In the genomic region with DNA sequence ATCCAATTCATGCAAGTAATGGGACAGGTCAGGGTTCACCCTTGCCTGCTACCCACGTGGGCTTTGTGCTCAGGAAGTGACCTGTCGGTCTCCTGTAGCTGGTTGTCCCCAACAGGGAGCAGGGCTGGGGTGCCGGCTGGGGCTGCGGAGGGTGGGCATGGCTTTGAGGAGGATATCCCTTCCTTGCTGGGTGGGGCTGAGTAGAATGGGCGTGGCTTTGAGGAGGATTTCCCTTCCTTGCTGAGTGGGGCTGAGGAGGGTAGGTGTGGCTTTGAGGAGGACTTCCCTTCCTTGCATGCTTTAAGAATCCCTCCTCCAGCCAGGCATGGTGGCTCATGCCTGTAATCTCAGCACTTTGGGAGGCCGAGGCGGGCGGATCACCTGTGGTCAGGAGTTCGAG, we compare ENCODE assay signal across 1 cellular context.
TF ChIP-seq lines count a peak whose summit lies in the region.

No MANE protein-coding gene starts in this region.

TF ChIP-seq in HCT116, 20 proteins besides CTCF, POLR2A, EP300 and RAD21 (continued from another document):
- TF ChIP-seq CBX3 (IDR thresholded peaks at IDR 0.05; ENCODE audit: low read depth) (no peak), SIN3A (IDR thresholded peaks at IDR 0.05; ENCODE audit: low read depth) (no peak), ZFX (IDR thresholded peaks at IDR 0.05) (no peak), YY1 (IDR thresholded peaks at IDR 0.05; ENCODE audit: extremely low read depth, insufficient replicate concordance, low read depth, low read length) (no peak), POLR2AphosphoS5 (IDR thresholded peaks at IDR 0.05; ENCODE audit: low read depth, low read length) (no peak), ZNF274 (IDR thresholded peaks at IDR 0.05; ENCODE audit: low read depth, low read length) (no peak)
- TF ChIP-seq, protein P1, sequence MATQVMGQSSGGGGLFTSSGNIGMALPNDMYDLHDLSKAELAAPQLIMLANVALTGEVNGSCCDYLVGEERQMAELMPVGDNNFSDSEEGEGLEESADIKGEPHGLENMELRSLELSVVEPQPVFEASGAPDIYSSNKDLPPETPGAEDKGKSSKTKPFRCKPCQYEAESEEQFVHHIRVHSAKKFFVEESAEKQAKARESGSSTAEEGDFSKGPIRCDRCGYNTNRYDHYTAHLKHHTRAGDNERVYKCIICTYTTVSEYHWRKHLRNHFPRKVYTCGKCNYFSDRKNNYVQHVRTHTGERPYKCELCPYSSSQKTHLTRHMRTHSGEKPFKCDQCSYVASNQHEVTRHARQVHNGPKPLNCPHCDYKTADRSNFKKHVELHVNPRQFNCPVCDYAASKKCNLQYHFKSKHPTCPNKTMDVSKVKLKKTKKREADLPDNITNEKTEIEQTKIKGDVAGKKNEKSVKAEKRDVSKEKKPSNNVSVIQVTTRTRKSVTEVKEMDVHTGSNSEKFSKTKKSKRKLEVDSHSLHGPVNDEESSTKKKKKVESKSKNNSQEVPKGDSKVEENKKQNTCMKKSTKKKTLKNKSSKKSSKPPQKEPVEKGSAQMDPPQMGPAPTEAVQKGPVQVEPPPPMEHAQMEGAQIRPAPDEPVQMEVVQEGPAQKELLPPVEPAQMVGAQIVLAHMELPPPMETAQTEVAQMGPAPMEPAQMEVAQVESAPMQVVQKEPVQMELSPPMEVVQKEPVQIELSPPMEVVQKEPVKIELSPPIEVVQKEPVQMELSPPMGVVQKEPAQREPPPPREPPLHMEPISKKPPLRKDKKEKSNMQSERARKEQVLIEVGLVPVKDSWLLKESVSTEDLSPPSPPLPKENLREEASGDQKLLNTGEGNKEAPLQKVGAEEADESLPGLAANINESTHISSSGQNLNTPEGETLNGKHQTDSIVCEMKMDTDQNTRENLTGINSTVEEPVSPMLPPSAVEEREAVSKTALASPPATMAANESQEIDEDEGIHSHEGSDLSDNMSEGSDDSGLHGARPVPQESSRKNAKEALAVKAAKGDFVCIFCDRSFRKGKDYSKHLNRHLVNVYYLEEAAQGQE (IDR thresholded peaks at IDR 0.05; ENCODE audit: low read depth): no peak
- TF ChIP-seq, protein P2, sequence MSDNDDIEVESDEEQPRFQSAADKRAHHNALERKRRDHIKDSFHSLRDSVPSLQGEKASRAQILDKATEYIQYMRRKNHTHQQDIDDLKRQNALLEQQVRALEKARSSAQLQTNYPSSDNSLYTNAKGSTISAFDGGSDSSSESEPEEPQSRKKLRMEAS (IDR thresholded peaks at IDR 0.05): no peak
